Comparison of ENCODE assay signal across 8 cellular contexts in genomic region chr16:643050-643368, GRCh38. TPM values are rescaled to one million over a fixed set of nuclear protein-coding genes. Genes with fewer than 3 reads are reported as not detected.
DNase-seq lines count a peak whose midpoint lies in the region; ATAC-seq, FAIRE-seq and TF ChIP-seq lines count a peak whose summit lies in the region.

No MANE protein-coding gene starts in this region.

- H3K18ac ChIP-seq in mesenchymal stem cell (ENCODE audit: low read depth in 1 of 2, low read length in 2 of 2), result peak overlapping the region in 1 of 2 experiments; percentile 80

- no peaks in the 10 kb centered on the region for H3K27me3 ChIP-seq in cardiac muscle cell
- no peaks in the 10 kb centered on the region for H3K27me3 ChIP-seq in K562 (ENCODE audit: control insufficient read depth in 2 of 2, insufficient read depth in 2 of 2, low read length in 2 of 2)
- no peaks in the 10 kb centered on the region for H3K27me3 ChIP-seq in mesenchymal stem cell (ENCODE audit: control insufficient read depth in 1 of 2, insufficient read depth in 1 of 2, low read length in 2 of 2)
- no peaks in the 10 kb centered on the region for H3K27me3 ChIP-seq in upper lobe of left lung

- ATAC-seq in left cardiac atrium (no peak), K562 (peak; percentile 2; the same call in 2 of the 3 replicates), upper lobe of left lung (ENCODE audit: low FRiP score in 2 of 2) (no peak), HG02840 (IDR thresholded peaks at IDR 0.05; ENCODE audit: low FRiP score, unreplicated experiment) (no peak), HG02571 (IDR thresholded peaks at IDR 0.05; ENCODE audit: unreplicated experiment) (no peak)

- TF ChIP-seq RAD21 in K562 (CRISPR knock-in tag; conservative IDR thresholded peaks at IDR 0.05 in 1 of 2, IDR thresholded peaks at IDR 0.05 in 1 of 2), result no peak

- no peak for TF ChIP-seq CTCF in cardiac muscle cell (IDR thresholded peaks at IDR 0.05; ENCODE audit: low read depth, low read length)
- no peak for TF ChIP-seq CTCF in K562 (IDR thresholded peaks at IDR 0.05 in 2 of 3, conservative IDR thresholded peaks at IDR 0.05 in 1 of 3; ENCODE audit: insufficient read depth in 2 of 3, low read depth in 1 of 3, low read length in 3 of 3)
- no peak for TF ChIP-seq CTCF in upper lobe of left lung (IDR thresholded peaks at IDR 0.05)

- no peak overlapping the region for H4K91ac ChIP-seq in mesenchymal stem cell (ENCODE audit: low read length)

- FAIRE-seq in K562 (lab: Jason Lieb, UNC), result peak; percentile 46

- H3K14ac ChIP-seq in mesenchymal stem cell (ENCODE audit: low read length in 2 of 2), result no peak overlapping the region

- no peak for DNase-seq in cardiac muscle cell (ENCODE audit: low read depth in 1 of 2, low spot score in 1 of 2)
- DNase-seq in left cardiac atrium, result no peak
- peak in 2 of 4 experiments; percentile 40 to 47 for DNase-seq in K562 (ENCODE audit: extremely low read depth in 1 of 4, low spot score in 3 of 4)
- no peak for DNase-seq in mesenchymal stem cell
- DNase-seq in upper lobe of left lung, result peak in 1 of 2 donors; percentile 74
- DNase-seq in hypothalamus (lab: John Stamatoyannopoulos, UW), result no peak

- H2BK120ac ChIP-seq in mesenchymal stem cell (ENCODE audit: low read depth, low read length), result no peak overlapping the region

- no peak overlapping the region for H2BK5ac ChIP-seq in mesenchymal stem cell (ENCODE audit: low read depth, low read length, poor library complexity, severe bottlenecking)

- POLR2A ChIA-PET in K562 (lab: Yijun Ruan, JAX), result interaction anchor here (0.6 to 2.3 kb wide), 7 partner anchors 8 to 77 kb away, joined by 3 to 13 read pairs (median 4); partner anchors contain the start of gene NHLRC4

- H4K8ac ChIP-seq in mesenchymal stem cell (ENCODE audit: low read length), result no peak overlapping the region

- H3K4ac ChIP-seq in mesenchymal stem cell (ENCODE audit: low read depth in 1 of 2, low read length in 2 of 2), result peak overlapping the region in 1 of 2 experiments; percentile 54

- intact Hi-C loops in left cardiac atrium (cut with DNase I), result no loop called here
- intact Hi-C loops in K562 (cut with micrococcal nuclease), result no loop called here

- WGBS in K562 (ENCODE audit: insufficient coverage, low coverage, missing lambda C conversion rate), result 26% methylated on average over 11 of the region's 13 CpGs
- 91% methylated on average over 11 of the region's 13 CpGs for WGBS in mesenchymal stem cell
- WGBS in upper lobe of left lung, 2 donors, result 88 to 92% methylated on average over 1 to 7 of the region's 13 CpGs

- H3K23ac ChIP-seq in mesenchymal stem cell (ENCODE audit: low read length in 2 of 2), result no peak overlapping the region

- H2BK15ac ChIP-seq in mesenchymal stem cell (ENCODE audit: low read depth, poor library complexity, severe bottlenecking), result no peak overlapping the region

- peaks cover 59% of the 10 kb centered on the region for H3K79me2 ChIP-seq in K562 (ENCODE audit: control insufficient read depth, insufficient read depth, low read length)

- no peaks in the 10 kb centered on the region for H3K9me1 ChIP-seq in K562 (ENCODE audit: control insufficient read depth, insufficient read depth, low read length)

- TF ChIP-seq EP300 in K562 (IDR thresholded peaks at IDR 0.05; ENCODE audit: low read length) (no peak), upper lobe of left lung (IDR thresholded peaks at IDR 0.05) (no peak)

- H3K27ac ChIP-seq in cardiac muscle cell (peak overlapping the region; percentile 83), K562 (ENCODE audit: extremely low read depth, low read depth, low read length) (peak overlapping the region; percentile 94), mesenchymal stem cell (ENCODE audit: low read length, poor library complexity, severe bottlenecking) (no peak overlapping the region), upper lobe of left lung (peak overlapping the region; percentile 85 to 89 (median 88))

- H2AK5ac ChIP-seq in mesenchymal stem cell (ENCODE audit: low read length, severe bottlenecking), result no peak overlapping the region

- H3K4me1 ChIP-seq in cardiac muscle cell (ENCODE audit: low read depth), result peaks cover 16% of the 10 kb centered on the region
- peaks cover 7 to 83% of the 10 kb centered on the region in 2 experiments; a peak in 3 of 5 replicates for H3K4me1 ChIP-seq in K562 (replicated peaks in 1 of 2; ENCODE audit: control insufficient read depth in 2 of 2, insufficient read depth in 2 of 2, low read length in 2 of 2)
- H3K4me1 ChIP-seq in mesenchymal stem cell (ENCODE audit: control insufficient read depth, insufficient read depth, low read depth, low read length), result peaks cover 53% of the 10 kb centered on the region
- H3K4me1 ChIP-seq in upper lobe of left lung, result peaks cover 23 to 80% (median 49%) of the 10 kb centered on the region in 4 donors

- BruUV-seq in K562 (replicated peaks; lab: Mats Ljungman, UMichigan), result no TSS peak

- H3K36me3 ChIP-seq in cardiac muscle cell (no peaks in the 10 kb centered on the region), K562 (ENCODE audit: control insufficient read depth, insufficient read depth, low read length) (peaks cover 45% of the 10 kb centered on the region; the same call in 2 of the 3 replicates), mesenchymal stem cell (ENCODE audit: control insufficient read depth in 1 of 2, insufficient read depth in 2 of 2, low read depth in 1 of 2, low read length in 2 of 2) (peaks cover 0 to 27% of the 10 kb centered on the region in 2 experiments), upper lobe of left lung (no peaks in the 10 kb centered on the region)

- H3K9me3 ChIP-seq in cardiac muscle cell (ENCODE audit: low read depth) (no peaks in the 10 kb centered on the region), K562 (replicated peaks; ENCODE audit: control insufficient read depth, insufficient read depth, low read depth, low read length) (no peaks in the 10 kb centered on the region), mesenchymal stem cell (ENCODE audit: control insufficient read depth, low read length) (no peaks in the 10 kb centered on the region), upper lobe of left lung (no peaks in the 10 kb centered on the region)

- H3K4me2 ChIP-seq in K562 (ENCODE audit: insufficient read depth, low read length) (peak overlapping the region; percentile 92), mesenchymal stem cell (ENCODE audit: low read length, poor library complexity, severe bottlenecking) (peak overlapping the region; percentile 99)

- H2BK12ac ChIP-seq in mesenchymal stem cell (ENCODE audit: low read length in 2 of 2), result no peak overlapping the region

- peak overlapping the region; percentile 80 for H3K4me3 ChIP-seq in cardiac muscle cell
- peak overlapping the region; percentile 89 for H3K4me3 ChIP-seq in K562
- H3K4me3 ChIP-seq in mesenchymal stem cell (ENCODE audit: insufficient read depth in 1 of 2, low read depth in 1 of 2, low read length in 2 of 2), result peak overlapping the region in 1 of 2 experiments; percentile 83
- H3K4me3 ChIP-seq in upper lobe of left lung, result peak overlapping the region in 3 of 4 donors; percentile 91 to 97 (median 94)

- TF ChIP-seq POLR2A in K562 (conservative IDR thresholded peaks at IDR 0.05) (no peak), upper lobe of left lung (IDR thresholded peaks at IDR 0.05) (no peak)

- CTCF ChIA-PET in K562 (lab: Yijun Ruan, JAX; ENCODE audit: low intra/inter-chr PET ratio), result no interaction called here

- in situ Hi-C loops in K562 (cut with MboI), result no loop called here

- no peaks in the 10 kb centered on the region for H4K20me1 ChIP-seq in K562 (replicated peaks; ENCODE audit: control insufficient read depth, insufficient read depth, low read length)

- H3K79me1 ChIP-seq in mesenchymal stem cell (replicated peaks; ENCODE audit: low read length, poor library complexity, severe bottlenecking), result peaks cover 34% of the 10 kb centered on the region

- no peak overlapping the region for H2AFZ ChIP-seq in K562 (ENCODE audit: low read depth, low read length)
- H2AFZ ChIP-seq in mesenchymal stem cell (ENCODE audit: low read depth, low read length), result no peak overlapping the region

- H3K9ac ChIP-seq in K562 (ENCODE audit: insufficient read depth in 1 of 2, low read depth in 2 of 2, low read length in 2 of 2) (peak overlapping the region; percentile 91 to 99), mesenchymal stem cell (ENCODE audit: low read length) (peak overlapping the region; percentile 89)

RNA-seq across cellular contexts. Expression of gene MCRIP2, which starts 1.4 kb away (rescaled TPM):
- 123 and 144 TPM in 2 replicates for total RNA-seq in cardiac muscle cell
- polyA plus RNA-seq in cardiac muscle cell, result 131 and 146 TPM in 2 replicates
- total RNA-seq in left cardiac atrium, result 100 to 1,000 TPM in 1 of 2 donors, 10 to 100 TPM in 1; 92.8 to 117 TPM
- 33.6 and 106 TPM in 2 replicates for total RNA-seq in K562 (2011; cell fraction: chromatin; rRNA removed; ENCODE audit: low replicate concordance)
- total RNA-seq in K562 (2011; cell fraction: nucleolus; rRNA removed), result 86.7 and 90.7 TPM in 2 replicates
- total RNA-seq in K562 (2011; cell fraction: nucleoplasm; rRNA removed), result 54.1 and 55.3 TPM in 2 replicates
- 120 and 148 TPM in 2 replicates for total RNA-seq in K562 (2014; rRNA removed)
- 3.4 and 6.3 TPM in 2 replicates for total RNA-seq in K562 (2014; rRNA removed; fragmentation: Illumina TruSeq; extraction: Trizol)
- 55.8 and 56.1 TPM in 2 replicates for total RNA-seq in K562 (2015; rRNA removed; fragmentation: Illumina TruSeq; extraction: Trizol)
- 110 and 124 TPM in 2 replicates for total RNA-seq in K562 (2021)
- 35.2 and 47.4 TPM in 2 replicates for polyA plus RNA-seq in K562 (2011; rRNA removed)
- polyA plus RNA-seq in K562 (2011; cell fraction: cytosol; rRNA removed), result 70.6 and 207 TPM in 2 replicates
- polyA plus RNA-seq in K562 (2011; cell fraction: nucleus; rRNA removed), result 72.7 and 125 TPM in 2 replicates
- 63.1 and 76.1 TPM in 2 replicates for polyA plus RNA-seq in K562 (2012)
- polyA plus RNA-seq in K562 (2014; fragmentation: Illumina TruSeq; extraction: Trizol), result 12.8 and 40.4 TPM in 2 replicates
- 1 to 10 TPM in 1 of 2 experiments, under 1 TPM in 1; 0.80 to 3.5 TPM for polyA plus RNA-seq in K562 (2014; fragmentation: Nextera tagmentation; extraction: Ambion mirVana)
- polyA plus RNA-seq in K562 (2014; rRNA removed), result 111 and 123 TPM in 2 replicates
- polyA minus RNA-seq in K562 (2011; rRNA and poly(A)+ RNA removed), result 5.2 and 5.6 TPM in 2 replicates
- polyA minus RNA-seq in K562 (2011; cell fraction: cytosol; rRNA and poly(A)+ RNA removed), result 19.4 and 28.1 TPM in 2 replicates
- 21.5 and 23.7 TPM in 2 replicates for polyA minus RNA-seq in K562 (2011; cell fraction: nucleus; rRNA and poly(A)+ RNA removed)
- 27.2 TPM for polyA plus RNA-seq in mesenchymal stem cell (2013, experiment 1 of 2)
- 29.7 TPM for polyA plus RNA-seq in mesenchymal stem cell (2013, experiment 2 of 2)
- 10 to 100 TPM; 34.9 to 85.7 (median 53.3) TPM for total RNA-seq in upper lobe of left lung

RNA-seq across cellular contexts. Expression of gene WDR90, which starts 6.2 kb away (rescaled TPM):
- total RNA-seq in cardiac muscle cell (25.6 and 26.5 TPM in 2 replicates), left cardiac atrium (10 to 100 TPM in 1 of 2 donors, 1 to 10 TPM in 1; 9.6 to 15.5 TPM), K562 (2014; rRNA removed) (4.9 and 6.5 TPM in 2 replicates), K562 (2014; rRNA removed; fragmentation: Illumina TruSeq; extraction: Trizol) (0.80 and 1.3 TPM in 2 replicates), K562 (2015; rRNA removed; fragmentation: Illumina TruSeq; extraction: Trizol) (3.0 and 3.3 TPM in 2 replicates), K562 (2021) (10.0 and 12.6 TPM in 2 replicates), upper lobe of left lung (100 to 1,000 TPM in 1 of 6 donors, 10 to 100 TPM in 5; 18.8 to 174 (median 34.1) TPM)
- polyA plus RNA-seq in cardiac muscle cell (28.1 and 32.3 TPM in 2 replicates), K562 (2011; rRNA removed) (5.7 and 9.4 TPM in 2 replicates), K562 (2014; fragmentation: Illumina TruSeq; extraction: Trizol) (1.4 and 4.3 TPM in 2 replicates), K562 (2014; fragmentation: Nextera tagmentation; extraction: Ambion mirVana) (under 1 TPM; 0.44 to 0.46 TPM), K562 (2014; rRNA removed) (8.1 and 10.6 TPM in 2 replicates)
- 25.8 and 70.2 TPM in 2 replicates for total RNA-seq in K562 (2011; cell fraction: chromatin; rRNA removed; ENCODE audit: low replicate concordance)
- total RNA-seq in K562 (2011; cell fraction: nucleolus; rRNA removed), result 50.4 and 60.9 TPM in 2 replicates
- 29.8 and 30.4 TPM in 2 replicates for total RNA-seq in K562 (2011; cell fraction: nucleoplasm; rRNA removed)
- 3.8 and 9.9 TPM in 2 replicates for polyA plus RNA-seq in K562 (2011; cell fraction: cytosol; rRNA removed)
- 72.9 and 107 TPM in 2 replicates for polyA plus RNA-seq in K562 (2011; cell fraction: nucleus; rRNA removed)
- 6.3 and 9.5 TPM in 2 replicates for polyA plus RNA-seq in K562 (2012)
- polyA minus RNA-seq in K562 (2011; rRNA and poly(A)+ RNA removed), result 1.0 and 1.4 TPM in 2 replicates
- polyA minus RNA-seq in K562 (2011; cell fraction: cytosol; rRNA and poly(A)+ RNA removed), result 2.6 and 4.5 TPM in 2 replicates
- polyA minus RNA-seq in K562 (2011; cell fraction: nucleus; rRNA and poly(A)+ RNA removed), result 20.9 and 23.9 TPM in 2 replicates
- polyA plus RNA-seq in mesenchymal stem cell (2013, experiment 1 of 2), result 7.4 TPM
- 6.5 TPM for polyA plus RNA-seq in mesenchymal stem cell (2013, experiment 2 of 2)

RNA-seq across cellular contexts. Expression of gene METTL26, which starts 6.9 kb away (rescaled TPM):
- total RNA-seq in cardiac muscle cell (196 and 201 TPM in 2 replicates), left cardiac atrium (10 to 100 TPM; 42.8 to 61.8 TPM), K562 (2014; rRNA removed) (198 and 279 TPM in 2 replicates), K562 (2014; rRNA removed; fragmentation: Illumina TruSeq; extraction: Trizol) (22.9 and 36.2 TPM in 2 replicates), K562 (2015; rRNA removed; fragmentation: Illumina TruSeq; extraction: Trizol) (75.4 and 76.5 TPM in 2 replicates), K562 (2021) (177 and 184 TPM in 2 replicates), upper lobe of left lung (100 to 1,000 TPM in 4 of 6 donors, 10 to 100 TPM in 2; 69.5 to 210 (median 111) TPM)
- polyA plus RNA-seq in cardiac muscle cell (153 and 181 TPM in 2 replicates), K562 (2011; rRNA removed) (105 and 115 TPM in 2 replicates), K562 (2014; fragmentation: Illumina TruSeq; extraction: Trizol) (80.9 and 91.6 TPM in 2 replicates), K562 (2014; fragmentation: Nextera tagmentation; extraction: Ambion mirVana) (10 to 100 TPM in 1 of 2 experiments, 1 to 10 TPM in 1; 7.3 to 11.6 TPM), K562 (2014; rRNA removed) (262 and 265 TPM in 2 replicates)
- 30.5 and 94.1 TPM in 2 replicates for total RNA-seq in K562 (2011; cell fraction: chromatin; rRNA removed; ENCODE audit: low replicate concordance)
- 171 and 175 TPM in 2 replicates for total RNA-seq in K562 (2011; cell fraction: nucleolus; rRNA removed)
- total RNA-seq in K562 (2011; cell fraction: nucleoplasm; rRNA removed), result 71.2 and 82.5 TPM in 2 replicates
- polyA plus RNA-seq in K562 (2011; cell fraction: cytosol; rRNA removed), result 139 and 392 TPM in 2 replicates
- polyA plus RNA-seq in K562 (2011; cell fraction: nucleus; rRNA removed), result 292 and 379 TPM in 2 replicates
- 145 and 152 TPM in 2 replicates for polyA plus RNA-seq in K562 (2012)
- 8.4 and 17.6 TPM in 2 replicates for polyA minus RNA-seq in K562 (2011; rRNA and poly(A)+ RNA removed)
- 56.4 and 65.7 TPM in 2 replicates for polyA minus RNA-seq in K562 (2011; cell fraction: cytosol; rRNA and poly(A)+ RNA removed)
- polyA minus RNA-seq in K562 (2011; cell fraction: nucleus; rRNA and poly(A)+ RNA removed), result 80.4 and 108 TPM in 2 replicates
- 58.3 TPM for polyA plus RNA-seq in mesenchymal stem cell (2013, experiment 1 of 2)
- 56.5 TPM for polyA plus RNA-seq in mesenchymal stem cell (2013, experiment 2 of 2)

RNA-seq across cellular contexts. Expression of gene WFIKKN1, which starts 12.2 kb away (rescaled TPM):
- total RNA-seq in cardiac muscle cell (85.8 and 125 TPM in 2 replicates), left cardiac atrium (under 1 TPM; 0.21 to 0.50 TPM), K562 (2014; rRNA removed) (0.50 and 0.57 TPM in 2 replicates), K562 (2014; rRNA removed; fragmentation: Illumina TruSeq; extraction: Trizol) (not detected in 2 replicates), K562 (2015; rRNA removed; fragmentation: Illumina TruSeq; extraction: Trizol) (0.11 and 0.14 TPM in 2 replicates), K562 (2021) (0.85 and 1.1 TPM in 2 replicates), upper lobe of left lung (10 to 100 TPM in 1 of 6 donors, 1 to 10 TPM in 5; 1.7 to 16.8 (median 5.8) TPM)
- polyA plus RNA-seq in cardiac muscle cell (79.6 and 105 TPM in 2 replicates), K562 (2011; rRNA removed) (0.18 and 0.22 TPM in 2 replicates), K562 (2014; fragmentation: Illumina TruSeq; extraction: Trizol) (0.14 TPM in 1 of 2 replicates, not detected in the other), K562 (2014; fragmentation: Nextera tagmentation; extraction: Ambion mirVana) (not detected), K562 (2014; rRNA removed) (0.30 and 0.54 TPM in 2 replicates)
- total RNA-seq in K562 (2011; cell fraction: chromatin; rRNA removed; ENCODE audit: low replicate concordance), result 0.83 and 4.1 TPM in 2 replicates
- total RNA-seq in K562 (2011; cell fraction: nucleolus; rRNA removed), result 3.3 and 3.8 TPM in 2 replicates
- total RNA-seq in K562 (2011; cell fraction: nucleoplasm; rRNA removed), result 1.8 and 2.3 TPM in 2 replicates
- 0.29 and 2.5 TPM in 2 replicates for polyA plus RNA-seq in K562 (2011; cell fraction: cytosol; rRNA removed)
- 0.56 and 2.4 TPM in 2 replicates for polyA plus RNA-seq in K562 (2011; cell fraction: nucleus; rRNA removed)
- 0.61 and 1.5 TPM in 2 replicates for polyA plus RNA-seq in K562 (2012)
- polyA minus RNA-seq in K562 (2011; rRNA and poly(A)+ RNA removed), result 0.12 and 0.14 TPM in 2 replicates
- polyA minus RNA-seq in K562 (2011; cell fraction: cytosol; rRNA and poly(A)+ RNA removed), result 0.73 and 1.1 TPM in 2 replicates
- polyA minus RNA-seq in K562 (2011; cell fraction: nucleus; rRNA and poly(A)+ RNA removed), result 0.44 and 0.81 TPM in 2 replicates
- 0.15 TPM for polyA plus RNA-seq in mesenchymal stem cell (2013, experiment 1 of 2)
- 0.23 TPM for polyA plus RNA-seq in mesenchymal stem cell (2013, experiment 2 of 2)

RNA-seq across cellular contexts. Expression of gene RHOT2, which starts 24.9 kb away (rescaled TPM):
- total RNA-seq in cardiac muscle cell (251 and 305 TPM in 2 replicates), left cardiac atrium (100 to 1,000 TPM in 1 of 2 donors, 10 to 100 TPM in 1; 73.8 to 106 TPM), K562 (2014; rRNA removed) (116 and 158 TPM in 2 replicates), K562 (2014; rRNA removed; fragmentation: Illumina TruSeq; extraction: Trizol) (18.6 and 26.7 TPM in 2 replicates), K562 (2015; rRNA removed; fragmentation: Illumina TruSeq; extraction: Trizol) (83.6 and 87.9 TPM in 2 replicates), K562 (2021) (267 TPM in 2 replicates), upper lobe of left lung (100 to 1,000 TPM in 4 of 6 donors, 10 to 100 TPM in 2; 53.0 to 535 (median 107) TPM)
- polyA plus RNA-seq in cardiac muscle cell (294 and 315 TPM in 2 replicates), K562 (2011; rRNA removed) (118 and 173 TPM in 2 replicates), K562 (2014; fragmentation: Illumina TruSeq; extraction: Trizol) (112 and 139 TPM in 2 replicates), K562 (2014; fragmentation: Nextera tagmentation; extraction: Ambion mirVana) (1 to 10 TPM; 5.0 to 6.8 TPM), K562 (2014; rRNA removed) (373 and 378 TPM in 2 replicates)
- total RNA-seq in K562 (2011; cell fraction: chromatin; rRNA removed; ENCODE audit: low replicate concordance), result 214 and 929 TPM in 2 replicates
- 1,026 and 1,077 TPM in 2 replicates for total RNA-seq in K562 (2011; cell fraction: nucleolus; rRNA removed)
- 329 and 385 TPM in 2 replicates for total RNA-seq in K562 (2011; cell fraction: nucleoplasm; rRNA removed)
- polyA plus RNA-seq in K562 (2011; cell fraction: cytosol; rRNA removed), result 121 and 296 TPM in 2 replicates
- 1,454 and 2,407 TPM in 2 replicates for polyA plus RNA-seq in K562 (2011; cell fraction: nucleus; rRNA removed)
- polyA plus RNA-seq in K562 (2012), result 192 and 214 TPM in 2 replicates
- 14.4 and 20.6 TPM in 2 replicates for polyA minus RNA-seq in K562 (2011; rRNA and poly(A)+ RNA removed)
- 48.0 and 67.2 TPM in 2 replicates for polyA minus RNA-seq in K562 (2011; cell fraction: cytosol; rRNA and poly(A)+ RNA removed)
- 214 and 219 TPM in 2 replicates for polyA minus RNA-seq in K562 (2011; cell fraction: nucleus; rRNA and poly(A)+ RNA removed)
- polyA plus RNA-seq in mesenchymal stem cell (2013, experiment 1 of 2), result 61.9 TPM
- polyA plus RNA-seq in mesenchymal stem cell (2013, experiment 2 of 2), result 56.8 TPM
